In genomic region chr13:45416521-45417125, GRCh38 we compare ENCODE assay signal across 8 cellular contexts. TPM values are rescaled to one million over a fixed set of nuclear protein-coding genes. Genes with fewer than 3 reads are reported as not detected.
DNase-seq lines count a peak whose midpoint lies in the region; FAIRE-seq and TF ChIP-seq lines count a peak whose summit lies in the region.

No MANE protein-coding gene starts in this region.

- no peaks in the 10 kb centered on the region for H3K36me3 ChIP-seq in bronchial epithelial cell (ENCODE audit: control insufficient read depth, insufficient read depth, low read length)

- H3K27me3 ChIP-seq in bronchial epithelial cell (ENCODE audit: control insufficient read depth, insufficient read depth, low read length), result no peaks in the 10 kb centered on the region

- peaks cover 37% of the 10 kb centered on the region for H3K4me1 Mint-ChIP-seq in nephron progenitor cell

- H3K4me3 Mint-ChIP-seq in nephron progenitor cell, result peak overlapping the region; percentile 87

- peaks cover 1% of the 10 kb centered on the region for H3K36me3 Mint-ChIP-seq in nephron progenitor cell (ENCODE audit: low read depth)

- peak; percentile 89 for DNase-seq in COR-L47 (lab: John Stamatoyannopoulos, UW)
- DNase-seq in NCI-H1417 treated with DMSO at 0.1 percent for 48 hours (lab: John Stamatoyannopoulos, UW), result peak; percentile 6
- no peak for DNase-seq in bronchial epithelial cell (ENCODE audit: low read depth)
- DNase-seq in nephron progenitor cell, result no peak
- DNase-seq in activated gamma-delta T cell treated with Interleukin-2 at 50 U/mL for 16 hours, result no peak
- no peak for DNase-seq in middle frontal gyrus (ENCODE audit: extremely low spot score, low spot score)
- DNase-seq in Kasumi-1 (lab: John Stamatoyannopoulos, UW), result no peak
- no peak for DNase-seq in urothelium cell line (ENCODE audit: low spot score)

- FAIRE-seq in bronchial epithelial cell (lab: Jason Lieb, UNC), result no peak
- FAIRE-seq in urothelium cell line (lab: Jason Lieb, UNC), result no peak

- no peaks in the 10 kb centered on the region for H3K9me3 Mint-ChIP-seq in nephron progenitor cell

- H3K27me3 Mint-ChIP-seq in nephron progenitor cell (ENCODE audit: low read depth, poor library complexity), result peaks cover 16% of the 10 kb centered on the region

- no peak overlapping the region for H3K27ac Mint-ChIP-seq in nephron progenitor cell

- TF ChIP-seq CTCF in bronchial epithelial cell (IDR thresholded peaks at IDR 0.05; ENCODE audit: insufficient read depth, low read length, severe bottlenecking) (no peak), nephron progenitor cell (IDR thresholded peaks at IDR 0.05) (no peak)

- peak overlapping the region; percentile 65 for H3K4me3 ChIP-seq in bronchial epithelial cell (ENCODE audit: low read depth, low read length)

RNA-seq across cellular contexts. Expression of gene SLC25A30, which starts 1.6 kb away (rescaled TPM):
- total RNA-seq in bronchial epithelial cell, result 13.8 and 18.4 TPM in 2 replicates

RNA-seq across cellular contexts. Expression of gene COG3, which starts 48.1 kb away (rescaled TPM):
- 42.2 and 47.4 TPM in 2 replicates for total RNA-seq in bronchial epithelial cell

Comparison
In these comparisons a context has a peak if more than half of its experiments do, and no peak if none do; other contexts are left out.
1. DNase-seq: peak in COR-L47 (single experiment) and NCI-H1417 treated with DMSO at 0.1 percent for 48 hours (single experiment); none in bronchial epithelial cell (single experiment), nephron progenitor cell (single experiment), activated gamma-delta T cell treated with Interleukin-2 at 50 U/mL for 16 hours (single experiment), middle frontal gyrus (single experiment), Kasumi-1 (0 of 2) and urothelium cell line (single experiment).